12 cellular contexts compared by ENCODE assay signal in genomic region chr9:114394523-114395193, GRCh38. TPM values are rescaled to one million over a fixed set of nuclear protein-coding genes. Genes with fewer than 3 reads are reported as not detected.
DNase-seq lines count a peak whose midpoint lies in the region; ATAC-seq and TF ChIP-seq lines count a peak whose summit lies in the region.
"Had no signal": no experiment of that assay in that cellular context is flagged by ENCODE, and none has a peak within 500 bp of the region (broad histone marks: within the 10 kb centered on the region; RNA-seq: fewer than 3 reads in every experiment).

No MANE protein-coding gene starts in this region.

- TF ChIP-seq CTCF in esophagus squamous epithelium (IDR thresholded peaks at IDR 0.05) (no peak), BE2C (IDR thresholded peaks at IDR 0.05; ENCODE audit: low read depth, low read length) (no peak)

- no peaks in the 10 kb centered on the region for H3K27me3 Mint-ChIP-seq in T-cell
- H3K27me3 Mint-ChIP-seq in stimulated activated naive B cell treated with anti-CD40 and anti-IgM and Interleukin-4, amounts not matched to agents 10 μg/mL and 1 μg/mL and 100 μg/mL, for 72 hours: no peaks in the 10 kb centered on the region

- H3K36me3 ChIP-seq in esophagus squamous epithelium (no peaks in the 10 kb centered on the region), BE2C (no peaks in the 10 kb centered on the region)
- H3K36me3 ChIP-seq: heart right ventricle had no signal

- peak; percentile 24 for DNase-seq in NCI-H1092 treated with DMSO at 0.1 percent for 48 hours (lab: John Stamatoyannopoulos, UW)
- DNase-seq in NCI-H1092 (lab: John Stamatoyannopoulos, UW): no peak
- no peak for DNase-seq in T-cell
- no peak for DNase-seq in esophagus squamous epithelium (lab: John Stamatoyannopoulos, UW)
- no peak for DNase-seq in stimulated activated naive B cell treated with anti-CD40 and anti-IgM and Interleukin-4, amounts not matched to agents 10 μg/mL and 1 μg/mL and 100 μg/mL, for 72 hours
- no peak for DNase-seq in NCI-H526 (lab: John Stamatoyannopoulos, UW)
- DNase-seq in medulla oblongata (ENCODE audit: extremely low spot score): no peak
- no peak for DNase-seq in BE2C
- DNase-seq: activated CD8-positive, alpha-beta memory T cell treated with anti-CD3 and anti-CD28 coated beads for 24 hours; heart right ventricle; SHP77 had no signal

- intact Hi-C loops in esophagus squamous epithelium (cut with DNase I): no loop called here

- H3K9me3 Mint-ChIP-seq in T-cell: no peaks in the 10 kb centered on the region
- H3K9me3 Mint-ChIP-seq in stimulated activated naive B cell treated with anti-CD40 and anti-IgM and Interleukin-4, amounts not matched to agents 10 μg/mL and 1 μg/mL and 100 μg/mL, for 72 hours: no peaks in the 10 kb centered on the region

- H3K27me3 ChIP-seq in esophagus squamous epithelium (no peaks in the 10 kb centered on the region), BE2C (no peaks in the 10 kb centered on the region)
- H3K27me3 ChIP-seq: heart right ventricle had no signal

- H3K4me3 ChIP-seq in esophagus squamous epithelium (peak overlapping the region in 1 of 4 donors; percentile 7), BE2C (ENCODE audit: low read depth, low read length) (no peak overlapping the region)
- H3K4me3 ChIP-seq: heart right ventricle had no signal

- no peak for TF ChIP-seq POLR2A in esophagus squamous epithelium (IDR thresholded peaks at IDR 0.05)

- CTCF ChIA-PET in T-cell (lab: Charles Lee): interaction anchor here (0.8 to 1.1 kb wide), 3 partner anchors 8 to 41 kb away, joined by 3 to 5 read pairs (median 4); no protein-coding TSS in a partner anchor

- H3K27ac ChIP-seq in esophagus squamous epithelium: peak overlapping the region in 3 of 4 donors; percentile 59 to 76 (median 74)
- H3K27ac ChIP-seq: 22Rv1 had no signal

- H3K4me1 Mint-ChIP-seq in T-cell: peaks cover 78 to 81% (median 79%) of the 10 kb centered on the region in 3 donors
- peaks cover 51 to 77% of the 10 kb centered on the region in 2 donors for H3K4me1 Mint-ChIP-seq in stimulated activated naive B cell treated with anti-CD40 and anti-IgM and Interleukin-4, amounts not matched to agents 10 μg/mL and 1 μg/mL and 100 μg/mL, for 72 hours

- H3K9me3 ChIP-seq in esophagus squamous epithelium (no peaks in the 10 kb centered on the region), BE2C (no peaks in the 10 kb centered on the region)
- H3K9me3 ChIP-seq: heart right ventricle had no signal

- H3K4me1 ChIP-seq in esophagus squamous epithelium: peaks cover 13 to 96% (median 54%) of the 10 kb centered on the region in 3 donors
- H3K4me1 ChIP-seq in BE2C: no peaks in the 10 kb centered on the region

- H3K36me3 Mint-ChIP-seq in T-cell: peaks cover 23% of the 10 kb centered on the region
- peaks cover 11 to 47% of the 10 kb centered on the region in 2 donors for H3K36me3 Mint-ChIP-seq in stimulated activated naive B cell treated with anti-CD40 and anti-IgM and Interleukin-4, amounts not matched to agents 10 μg/mL and 1 μg/mL and 100 μg/mL, for 72 hours

- H3K27ac Mint-ChIP-seq in T-cell: peak overlapping the region; percentile 92 to 97
- peak overlapping the region; percentile 77 for H3K27ac Mint-ChIP-seq in stimulated activated naive B cell treated with anti-CD40 and anti-IgM and Interleukin-4, amounts not matched to agents 10 μg/mL and 1 μg/mL and 100 μg/mL, for 72 hours

- H3K4me3 Mint-ChIP-seq in T-cell: peak overlapping the region; percentile 66 to 100 (median 66)
- peak overlapping the region in 1 of 2 donors; percentile 62 for H3K4me3 Mint-ChIP-seq in stimulated activated naive B cell treated with anti-CD40 and anti-IgM and Interleukin-4, amounts not matched to agents 10 μg/mL and 1 μg/mL and 100 μg/mL, for 72 hours

- POLR2A ChIA-PET in T-cell (lab: Charles Lee): interaction anchor here (1.1 to 3.5 kb wide), 3 partner anchors 8 to 10 kb away, joined by 6 to 42 read pairs (median 8); partner anchors contain the start of gene AKNA (in 1 of the 2)

- no peak for ATAC-seq in T-cell (replicated peaks in 1 of 4)
- ATAC-seq in stimulated activated naive B cell treated with anti-CD40 and anti-IgM and Interleukin-4, amounts not matched to agents 10 μg/mL and 1 μg/mL and 100 μg/mL, for 72 hours (replicated peaks): no peak
- ATAC-seq: heart right ventricle had no signal

- WGBS in esophagus squamous epithelium, 2 donors: 32 to 70% methylated on average over 5 of the region's 6 CpGs

RNA-seq across cellular contexts. Expression of gene AKNA, which starts 6.9 kb away (rescaled TPM):
- total RNA-seq in T-cell (100 to 1,000 TPM; 382 to 462 (median 415) TPM), esophagus squamous epithelium (10 to 100 TPM in 1 of 4 donors, 1 to 10 TPM in 3; 6.1 to 25.0 (median 7.6) TPM)
- polyA plus RNA-seq in BE2C (2012; ENCODE audit: insufficient read depth, insufficient read length, low read depth): 23.9 TPM

Comparison
In these comparisons a context has a peak if more than half of its experiments do, and no peak if none do; other contexts are left out.
1. RNA of gene AKNA, which starts 6.9 kb away (total RNA-seq): 382 to 462 TPM in T-cell; 6.1 to 25.0 TPM in esophagus squamous epithelium; every median in the first group is over 10 times any median in the second.